In the genomic region with DNA sequence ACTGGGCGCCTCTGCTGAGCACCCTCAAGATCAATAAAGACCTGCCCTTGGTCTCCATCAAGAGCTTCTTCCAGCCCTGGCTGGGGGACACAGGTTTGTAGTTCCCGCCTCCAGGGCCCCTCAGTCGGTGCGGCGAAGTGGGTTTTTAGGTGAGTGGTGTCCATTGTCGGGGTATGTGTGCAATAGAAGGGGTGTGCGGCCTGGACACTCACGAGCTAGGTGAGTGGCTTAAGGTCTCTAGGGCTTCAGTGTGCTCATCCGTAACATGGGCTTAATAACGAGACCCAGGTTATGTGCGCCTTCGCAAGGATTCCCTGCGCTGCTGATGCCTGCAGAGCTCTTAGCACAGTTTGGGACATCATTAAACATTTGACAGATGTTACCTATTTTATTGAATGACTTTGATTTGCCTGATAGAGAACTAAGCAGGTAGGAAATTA, we compare ENCODE assay signal across 8 cellular contexts. TPM values are rescaled to one million over a fixed set of nuclear protein-coding genes. Genes with fewer than 3 reads are reported as not detected.
DNase-seq lines count a peak whose midpoint lies in the region; ATAC-seq, FAIRE-seq and TF ChIP-seq lines count a peak whose summit lies in the region.

No MANE protein-coding gene starts in this region.

- no peaks in the 10 kb centered on the region for H3K4me1 ChIP-seq in cardiac muscle cell (ENCODE audit: low read depth)
- peaks cover 4% of the 10 kb centered on the region; the same call in 1 of the 2 replicates for H3K4me1 ChIP-seq in PC-3 (ENCODE audit: insufficient read depth, low read length)
- H3K4me1 ChIP-seq in endothelial cell of umbilical vein (ENCODE audit: control insufficient read depth, extremely low read depth, insufficient read depth, low read length): peaks cover 6% of the 10 kb centered on the region

- H3K36me3 Mint-ChIP-seq in nephron (ENCODE audit: low read depth): peaks cover 20% of the 10 kb centered on the region

- H3K9ac ChIP-seq in PC-3 (ENCODE audit: low read length) (peak overlapping the region; percentile 85), endothelial cell of umbilical vein (replicated peaks; ENCODE audit: extremely low read depth, insufficient read depth, low read length) (peak overlapping the region; percentile 76)

- H3K9me3 ChIP-seq in cardiac muscle cell (ENCODE audit: low read depth) (no peaks in the 10 kb centered on the region), PC-3 (ENCODE audit: low read length) (no peaks in the 10 kb centered on the region), endothelial cell of umbilical vein (replicated peaks; ENCODE audit: control insufficient read depth, insufficient read depth, low read length) (no peaks in the 10 kb centered on the region)

- no peaks in the 10 kb centered on the region for H4K20me1 ChIP-seq in PC-3 (ENCODE audit: low read length)
- no peaks in the 10 kb centered on the region for H4K20me1 ChIP-seq in endothelial cell of umbilical vein (replicated peaks; ENCODE audit: control insufficient read depth, extremely low read depth, insufficient read depth, low read length)

- peak overlapping the region; percentile 84 for H3K4me3 ChIP-seq in cardiac muscle cell
- peak overlapping the region; percentile 98 for H3K4me3 ChIP-seq in PC-3 (ENCODE audit: low read length)
- H3K4me3 ChIP-seq in endothelial cell of umbilical vein (replicated peaks in 1 of 3; ENCODE audit: insufficient read depth in 1 of 3, low read depth in 1 of 3, low read length in 3 of 3): peak overlapping the region; percentile 72 to 78 (median 76)

- H3K36me3 ChIP-seq in cardiac muscle cell (peaks cover 8% of the 10 kb centered on the region), PC-3 (ENCODE audit: low read depth, low read length) (peaks cover 6% of the 10 kb centered on the region; the same call in 1 of the 2 replicates), endothelial cell of umbilical vein (ENCODE audit: control insufficient read depth in 2 of 2, extremely low read depth in 1 of 2, insufficient read depth in 2 of 2, low read length in 2 of 2) (peaks cover 0 to 2% of the 10 kb centered on the region in 2 experiments)

- H2AFZ ChIP-seq in PC-3 (ENCODE audit: low read length) (peak overlapping the region; percentile 96), endothelial cell of umbilical vein (ENCODE audit: low read depth, low read length) (peak overlapping the region; percentile 86)

- no peak overlapping the region for H3K4me3 Mint-ChIP-seq in nephron

- CTCF ChIA-PET in PC-3 (lab: Charles Lee): no interaction called here
- CTCF ChIA-PET in endothelial cell of umbilical vein (lab: Charles Lee): interaction anchor here (0.7 to 3.6 kb wide), 5 partner anchors 91 to 259 kb away, joined by 3 to 9 read pairs (median 4); no protein-coding TSS in a partner anchor

- H3K79me2 ChIP-seq in PC-3 (ENCODE audit: low read length) (peaks cover 32% of the 10 kb centered on the region), endothelial cell of umbilical vein (ENCODE audit: control insufficient read depth, insufficient read depth, low read length) (peaks cover 15% of the 10 kb centered on the region)

- no peaks in the 10 kb centered on the region for H3K27me3 Mint-ChIP-seq in nephron (ENCODE audit: low read depth)

- H3K4me2 ChIP-seq in PC-3 (ENCODE audit: low read length): peak overlapping the region; percentile 80
- H3K4me2 ChIP-seq in endothelial cell of umbilical vein (ENCODE audit: insufficient read depth, low read length): peak overlapping the region; percentile 60

- no TSS peak for BruUV-seq in PC-3 (replicated peaks; lab: Mats Ljungman, UMichigan)
- TSS peak; percentile 48 for BruUV-seq in endothelial cell of umbilical vein (replicated peaks; lab: Mats Ljungman, UMichigan)

- dilution Hi-C loops in endothelial cell of umbilical vein (cut with MboI; ENCODE audit: extremely low pct_ligation_motif_present, low sequenced_read_pairs): no loop called here

- intact Hi-C loops in Right ventricle myocardium inferior (cut with DNase I) (no loop called here), PC-3 (cut with micrococcal nuclease) (loop anchor here (2.0 to 10.0 kb wide), 2 partner anchors 68 to 112 kb away; no protein-coding TSS in a partner anchor), endothelial cell of umbilical vein (cut with micrococcal nuclease) (loop anchor here (1.0 to 10.0 kb wide), 2 partner anchors 61 to 722 kb away; partner anchors contain the start of gene PSAT1)

- peaks cover 21% of the 10 kb centered on the region for H3K4me1 Mint-ChIP-seq in nephron

- TF ChIP-seq CTCF in cardiac muscle cell (IDR thresholded peaks at IDR 0.05; ENCODE audit: low read depth, low read length) (no peak), PC-3 (conservative IDR thresholded peaks at IDR 0.05; ENCODE audit: low read depth, low read length) (no peak), endothelial cell of umbilical vein (IDR thresholded peaks at IDR 0.05; ENCODE audit: extremely low read depth in 1 of 2, insufficient read depth in 1 of 2, low read depth in 1 of 2, low read length in 2 of 2) (no peak), nephron (IDR thresholded peaks at IDR 0.05; ENCODE audit: unreplicated experiment in 3 of 3) (no peak)

- peak overlapping the region; percentile 85 for H3K27ac ChIP-seq in cardiac muscle cell
- 0 out of 2 replicates have a peak overlapping the region, but pooled peaks have one; percentile 23 for H3K27ac ChIP-seq in PC-3 (ENCODE audit: low read length)
- H3K27ac ChIP-seq in endothelial cell of umbilical vein (ENCODE audit: insufficient read depth, low read depth, low read length): peak overlapping the region; percentile 55

- TF ChIP-seq POLR2A in endothelial cell of umbilical vein (IDR thresholded peaks at IDR 0.05; ENCODE audit: low read depth, low read length): no peak

- ATAC-seq in Right ventricle myocardium inferior: no peak
- ATAC-seq in HG02981 (IDR thresholded peaks at IDR 0.05; ENCODE audit: unreplicated experiment): peak; percentile 8
- peak; percentile 27 for ATAC-seq in PC-3

- POLR2A ChIA-PET in PC-3 (lab: Charles Lee; ENCODE audit: unreplicated experiment): no interaction called here
- POLR2A ChIA-PET in endothelial cell of umbilical vein (lab: Charles Lee): no interaction called here

- no peaks in the 10 kb centered on the region for H3F3A ChIP-seq in PC-3 (ENCODE audit: low read length, unreplicated experiment)

- no peaks in the 10 kb centered on the region for H3K9me3 Mint-ChIP-seq in nephron

- H3K27ac Mint-ChIP-seq in nephron: peak overlapping the region in 2 of 3 experiments; percentile 85 to 91

- no peaks in the 10 kb centered on the region for H3K9me2 ChIP-seq in PC-3 (replicated peaks; ENCODE audit: low read length)

- no peaks in the 10 kb centered on the region for H3K9me1 ChIP-seq in endothelial cell of umbilical vein (replicated peaks; ENCODE audit: control insufficient read depth, extremely low read depth, insufficient read depth, low read length)

- DNase-seq in cardiac muscle cell (ENCODE audit: low read depth in 1 of 2, low spot score in 1 of 2) (no peak), Right ventricle myocardium inferior (ENCODE audit: missing footprints) (no peak), PC-3 (no peak), endothelial cell of umbilical vein (ENCODE audit: low read depth, low spot score) (no peak), H4 (ENCODE audit: low spot score) (no peak)
- no peak for DNase-seq in activated CD4-positive, CD25-positive, alpha-beta regulatory T cell treated with anti-CD3 and anti-CD28 coated beads, Interleukin-2, amount 50 U/mL, for 72 hours

- peak; percentile 44 for FAIRE-seq in endothelial cell of umbilical vein (lab: Jason Lieb, UNC)

- no peaks in the 10 kb centered on the region for H3K27me3 ChIP-seq in cardiac muscle cell
- H3K27me3 ChIP-seq in PC-3 (ENCODE audit: low read length): no peaks in the 10 kb centered on the region
- H3K27me3 ChIP-seq in endothelial cell of umbilical vein (ENCODE audit: control insufficient read depth in 2 of 2, insufficient read depth in 2 of 2, low read length in 2 of 2): no peaks in the 10 kb centered on the region

TF ChIP-seq in endothelial cell of umbilical vein, 7 proteins besides CTCF, POLR2A, EP300 and RAD21:
- TF ChIP-seq GATA2 (IDR thresholded peaks at IDR 0.05; ENCODE audit: insufficient read depth, insufficient read length, low read depth, low read length): no peak
- no peak for TF ChIP-seq MAX (IDR thresholded peaks at IDR 0.05; ENCODE audit: insufficient read depth, insufficient read length)
- TF ChIP-seq POLR2AphosphoS5 (IDR thresholded peaks at IDR 0.05; ENCODE audit: insufficient read depth, low read depth, low read length): no peak
- TF ChIP-seq EZH2 (IDR thresholded peaks at IDR 0.05; ENCODE audit: borderline replicate concordance, low read depth, low read length, severe bottlenecking): no peak
- TF ChIP-seq MYC (IDR thresholded peaks at IDR 0.05; ENCODE audit: low read depth, low read length): no peak
- no peak for TF ChIP-seq FOS (IDR thresholded peaks at IDR 0.05; ENCODE audit: borderline replicate concordance, insufficient read depth, low read length)
- no peak for TF ChIP-seq JUN (IDR thresholded peaks at IDR 0.05; ENCODE audit: borderline replicate concordance, insufficient read depth, insufficient read length, low read depth)

RNA-seq across cellular contexts. Expression of gene CEP78, which starts 0.7 kb away (rescaled TPM):
- 23.9 and 31.9 TPM in 2 replicates for total RNA-seq in cardiac muscle cell
- 14.7 and 20.9 TPM in 2 replicates for polyA plus RNA-seq in cardiac muscle cell
- total RNA-seq in Right ventricle myocardium inferior: 3.9 TPM
- 35.2 and 52.5 TPM in 2 replicates for total RNA-seq in PC-3 (2014; rRNA removed)
- 30.2 and 35.9 TPM in 2 replicates for total RNA-seq in endothelial cell of umbilical vein
- 6.5 and 6.9 TPM in 2 replicates for polyA plus RNA-seq in endothelial cell of umbilical vein
- 10.2 and 11.9 TPM in 2 replicates for polyA plus RNA-seq in endothelial cell of umbilical vein (2011; cell fraction: cytosol; rRNA removed)
- 19.1 and 28.4 TPM in 2 replicates for polyA plus RNA-seq in endothelial cell of umbilical vein (2011; cell fraction: nucleus; rRNA removed)
- 13.8 and 22.5 TPM in 2 replicates for polyA plus RNA-seq in endothelial cell of umbilical vein (2012)
- polyA minus RNA-seq in endothelial cell of umbilical vein: 11.5 and 13.3 TPM in 2 replicates
- polyA minus RNA-seq in endothelial cell of umbilical vein (2011; cell fraction: cytosol; rRNA and poly(A)+ RNA removed): 17.6 TPM
- polyA minus RNA-seq in endothelial cell of umbilical vein (2011; cell fraction: nucleus; rRNA and poly(A)+ RNA removed): 17.6 and 22.6 TPM in 2 replicates
- 24.2 and 30.9 TPM in 2 replicates for total RNA-seq in H4 (2014; rRNA removed; shearing (Covaris generic))

Comparison
In these comparisons a context has a peak if more than half of its experiments do, and no peak if none do; other contexts are left out.
1. H3K27ac ChIP-seq: peak in every context shown above with its lines; median percentile 85 in cardiac muscle cell; 55 in endothelial cell of umbilical vein; 23 in PC-3.